In genomic region chr2:37585295-37585908, GRCh38 we compare ENCODE assay signal across 8 cellular contexts.
DNase-seq lines count a peak whose midpoint lies in the region; ATAC-seq and TF ChIP-seq lines count a peak whose summit lies in the region.

No MANE protein-coding gene starts in this region.

- DNase-seq in DMS53 (lab: John Stamatoyannopoulos, UW) (peak; percentile 69), HCEC 1CT (peak; percentile 47), activated B cell treated with CpG ODN at 0.5 μM for 24 hours (no peak), cerebellum (ENCODE audit: low spot score) (no peak), NCI-H446 (lab: John Stamatoyannopoulos, UW) (no peak)

- H3K4me1 Mint-ChIP-seq in activated B cell treated with CpG ODN at 0.5 μM for 24 hours = peaks cover 56% of the 10 kb centered on the region

- TF ChIP-seq POLR2A in gastroesophageal sphincter (IDR thresholded peaks at IDR 0.05) = no peak

- POLR2A ChIA-PET in activated B cell treated with CpG ODN at 0.5 μM for 24 hours (lab: Charles Lee) = interaction anchor here (1.1 kb wide), 1 partner anchor 60 kb away, joined by 4 read pairs; no protein-coding TSS in a partner anchor

- H3K27ac ChIP-seq in gastroesophageal sphincter (peak overlapping the region; percentile 29 to 62 (median 47)), thymus (ENCODE audit: low read depth) (peak overlapping the region; percentile 74)

- H3K4me3 ChIP-seq in gastroesophageal sphincter (no peak overlapping the region), thymus (ENCODE audit: low read length) (no peak overlapping the region)

- peak overlapping the region; percentile 54 for H3K4me3 Mint-ChIP-seq in activated B cell treated with CpG ODN at 0.5 μM for 24 hours

- peak overlapping the region; percentile 32 for H3K27ac Mint-ChIP-seq in activated B cell treated with CpG ODN at 0.5 μM for 24 hours

- intact Hi-C loops in activated B cell treated with CpG ODN at 0.5 μM for 24 hours (cut with micrococcal nuclease) = loop anchor here (5.0 kb wide), 1 partner anchor 37 kb away; no protein-coding TSS in a partner anchor

- H3K9me3 Mint-ChIP-seq in activated B cell treated with CpG ODN at 0.5 μM for 24 hours = no peaks in the 10 kb centered on the region

- CTCF ChIA-PET in activated B cell treated with CpG ODN at 0.5 μM for 24 hours (lab: Charles Lee) = no interaction called here

- no peak for TF ChIP-seq EP300 in gastroesophageal sphincter (IDR thresholded peaks at IDR 0.05)

- TF ChIP-seq CTCF in activated B cell treated with CpG ODN at 0.5 μM for 24 hours (IDR thresholded peaks at IDR 0.05) (no peak), gastroesophageal sphincter (IDR thresholded peaks at IDR 0.05) (no peak)

- ATAC-seq in activated B cell treated with CpG ODN at 0.5 μM for 24 hours (ENCODE audit: low read depth) (no peak), gastroesophageal sphincter (no peak), GM19023 (IDR thresholded peaks at IDR 0.05; ENCODE audit: unreplicated experiment) (no peak)

- H3K9me3 ChIP-seq in gastroesophageal sphincter = no peaks in the 10 kb centered on the region
- H3K9me3 ChIP-seq in thymus (ENCODE audit: control insufficient read depth) = no peaks in the 10 kb centered on the region

- H3K27me3 Mint-ChIP-seq in activated B cell treated with CpG ODN at 0.5 μM for 24 hours = no peaks in the 10 kb centered on the region

- H3K36me3 Mint-ChIP-seq in activated B cell treated with CpG ODN at 0.5 μM for 24 hours (ENCODE audit: low read depth) = no peaks in the 10 kb centered on the region

- H3K27me3 ChIP-seq in gastroesophageal sphincter (no peaks in the 10 kb centered on the region), thymus (ENCODE audit: control insufficient read depth, insufficient read depth) (no peaks in the 10 kb centered on the region)

- H3K36me3 ChIP-seq in gastroesophageal sphincter = no peaks in the 10 kb centered on the region
- H3K36me3 ChIP-seq in thymus (ENCODE audit: control insufficient read depth, insufficient read depth) = no peaks in the 10 kb centered on the region

- 69% methylated on average over 3 to 5 of the region's 5 CpGs for WGBS in gastroesophageal sphincter (ENCODE audit: low coverage in 1 of 2), 2 donors
- WGBS in thymus = 54% methylated on average over 5 of the region's 5 CpGs

- H3K4me1 ChIP-seq in gastroesophageal sphincter (peaks cover 15 to 60% (median 24%) of the 10 kb centered on the region in 3 donors), thymus (ENCODE audit: control insufficient read depth, insufficient read depth, low read length) (peaks cover 28% of the 10 kb centered on the region)

Comparison
In these comparisons a context has a peak if more than half of its experiments do, and no peak if none do; other contexts are left out.
1. DNase-seq: peak in DMS53 (single experiment) and HCEC 1CT (single experiment); none in activated B cell treated with CpG ODN at 0.5 μM for 24 hours (single experiment), cerebellum (single experiment) and NCI-H446 (0 of 2).